ENCODE assay signal across 1 cellular context in the genomic region with DNA sequence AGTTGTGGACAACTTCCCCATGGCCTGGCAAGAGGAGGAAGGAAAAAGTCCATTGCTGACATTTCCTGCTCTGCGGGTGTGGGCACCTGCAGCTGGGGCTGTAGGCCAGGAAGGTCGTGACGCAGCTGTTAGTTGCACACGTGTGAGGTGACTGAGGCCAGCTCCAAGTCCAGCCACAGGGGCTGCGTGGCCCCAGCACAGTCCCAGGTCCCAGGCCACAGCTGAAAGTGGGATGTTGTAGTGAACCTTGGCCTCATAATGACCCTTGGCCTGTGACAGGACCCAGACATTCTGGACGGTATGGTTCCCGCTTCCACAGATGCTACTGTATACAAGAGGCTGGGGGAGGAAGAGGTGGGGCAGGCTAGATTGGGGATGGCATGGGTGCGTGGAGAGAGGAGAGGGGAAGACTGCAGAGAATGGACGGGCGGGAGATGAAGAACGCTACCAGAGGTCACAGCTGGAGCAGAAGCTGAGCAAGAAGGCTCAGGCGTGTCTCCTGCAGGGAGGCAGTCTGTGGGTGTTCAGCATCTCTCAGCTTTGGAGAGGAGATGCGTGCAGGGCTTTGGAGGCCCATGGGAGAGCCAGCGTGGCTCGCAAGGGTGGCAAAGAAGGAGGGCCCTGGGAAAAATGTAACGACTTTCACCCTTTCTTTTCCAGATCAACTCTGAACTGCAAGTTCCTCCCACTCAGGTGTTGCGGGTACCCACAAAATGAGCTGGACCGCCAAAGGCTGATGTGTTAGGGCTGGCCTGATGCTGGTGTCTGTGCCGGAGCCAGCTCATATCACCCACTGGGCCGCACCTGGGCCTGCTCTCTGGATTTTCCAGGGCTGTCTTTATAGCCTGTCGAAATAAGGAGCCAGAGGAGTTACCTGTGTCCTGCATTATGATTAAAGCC.
A peak's percentile ranks its signal among the peaks of the same experiment; 100 is the strongest.
TF ChIP-seq lines count a peak whose summit lies in the region.

No MANE protein-coding gene starts in this region.

TF ChIP-seq in HepG2, 621 proteins besides CTCF, POLR2A, EP300 and RAD21 (continued from another document and continues in another):
- TF ChIP-seq, protein P1, sequence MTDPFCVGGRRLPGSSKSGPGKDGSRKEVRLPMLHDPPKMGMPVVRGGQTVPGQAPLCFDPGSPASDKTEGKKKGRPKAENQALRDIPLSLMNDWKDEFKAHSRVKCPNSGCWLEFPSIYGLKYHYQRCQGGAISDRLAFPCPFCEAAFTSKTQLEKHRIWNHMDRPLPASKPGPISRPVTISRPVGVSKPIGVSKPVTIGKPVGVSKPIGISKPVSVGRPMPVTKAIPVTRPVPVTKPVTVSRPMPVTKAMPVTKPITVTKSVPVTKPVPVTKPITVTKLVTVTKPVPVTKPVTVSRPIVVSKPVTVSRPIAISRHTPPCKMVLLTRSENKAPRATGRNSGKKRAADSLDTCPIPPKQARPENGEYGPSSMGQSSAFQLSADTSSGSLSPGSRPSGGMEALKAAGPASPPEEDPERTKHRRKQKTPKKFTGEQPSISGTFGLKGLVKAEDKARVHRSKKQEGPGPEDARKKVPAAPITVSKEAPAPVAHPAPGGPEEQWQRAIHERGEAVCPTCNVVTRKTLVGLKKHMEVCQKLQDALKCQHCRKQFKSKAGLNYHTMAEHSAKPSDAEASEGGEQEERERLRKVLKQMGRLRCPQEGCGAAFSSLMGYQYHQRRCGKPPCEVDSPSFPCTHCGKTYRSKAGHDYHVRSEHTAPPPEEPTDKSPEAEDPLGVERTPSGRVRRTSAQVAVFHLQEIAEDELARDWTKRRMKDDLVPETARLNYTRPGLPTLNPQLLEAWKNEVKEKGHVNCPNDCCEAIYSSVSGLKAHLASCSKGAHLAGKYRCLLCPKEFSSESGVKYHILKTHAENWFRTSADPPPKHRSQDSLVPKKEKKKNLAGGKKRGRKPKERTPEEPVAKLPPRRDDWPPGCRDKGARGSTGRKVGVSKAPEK (CRISPR knock-in tag; IDR thresholded peaks at IDR 0.05; ENCODE audit: borderline replicate concordance): peak; percentile 78; the same call in 1 of the 2 replicates
- no peak; the same call in 1 of the 2 replicates for TF ChIP-seq POGZ (CRISPR knock-in tag; IDR thresholded peaks at IDR 0.05)
- no peak for TF ChIP-seq SOX6 (IDR thresholded peaks at IDR 0.05)
- TF ChIP-seq SOX6 (CRISPR knock-in tag; IDR thresholded peaks at IDR 0.05): peak; percentile 55; the same call in 1 of the 2 replicates
- no peak for TF ChIP-seq MYNN (CRISPR knock-in tag; IDR thresholded peaks at IDR 0.05; ENCODE audit: low read depth)
- TF ChIP-seq ZNF333 (CRISPR knock-in tag; IDR thresholded peaks at IDR 0.05; ENCODE audit: borderline replicate concordance): 0 out of 2 replicates have a peak, but pooled peaks have one; percentile 72
- TF ChIP-seq ZSCAN31 (CRISPR knock-in tag; IDR thresholded peaks at IDR 0.05; ENCODE audit: low read depth): no peak; the same call in 1 of the 2 replicates
- TF ChIP-seq ZNF446 (CRISPR knock-in tag; IDR thresholded peaks at IDR 0.05): no peak
- no peak for TF ChIP-seq ZFP1 (CRISPR knock-in tag; IDR thresholded peaks at IDR 0.05)
- no peak for TF ChIP-seq ZNF850 (CRISPR knock-in tag; conservative IDR thresholded peaks at IDR 0.05)
- peak; percentile 55; the same call in 1 of the 2 replicates for TF ChIP-seq HNRNPL (IDR thresholded peaks at IDR 0.05; ENCODE audit: low read depth, low read length)
- TF ChIP-seq HMGXB3 (CRISPR knock-in tag; IDR thresholded peaks at IDR 0.05; ENCODE audit: borderline replicate concordance): peak; percentile 23; the same call in 1 of the 2 replicates
- no peak for TF ChIP-seq ZHX2 (IDR thresholded peaks at IDR 0.05; ENCODE audit: low read depth)
- no peak for TF ChIP-seq ZHX2 (CRISPR knock-in tag; IDR thresholded peaks at IDR 0.05; ENCODE audit: borderline replicate concordance)
- TF ChIP-seq DNMT1 (CRISPR knock-in tag; IDR thresholded peaks at IDR 0.05): 0 out of 2 replicates have a peak, but pooled peaks have one; percentile 90
- TF ChIP-seq ZSCAN21 (CRISPR knock-in tag; IDR thresholded peaks at IDR 0.05; ENCODE audit: borderline replicate concordance): no peak
- no peak for TF ChIP-seq MAZ (IDR thresholded peaks at IDR 0.05; ENCODE audit: borderline replicate concordance, low read depth, low read length)
- TF ChIP-seq MAZ (CRISPR knock-in tag; IDR thresholded peaks at IDR 0.05; ENCODE audit: low read depth): peak; percentile 62; the same call in 1 of the 2 replicates
- peak; percentile 17; the same call in 1 of the 2 replicates for TF ChIP-seq FOXK1 (CRISPR knock-in tag; IDR thresholded peaks at IDR 0.05; ENCODE audit: borderline replicate concordance, low read depth)
- TF ChIP-seq ZBTB43 (CRISPR knock-in tag; conservative IDR thresholded peaks at IDR 0.05): no peak
- peak; percentile 81 for TF ChIP-seq ZNF441 (CRISPR knock-in tag; IDR thresholded peaks at IDR 0.05; ENCODE audit: borderline replicate concordance)
- no peak for TF ChIP-seq BORCS8-MEF2B (CRISPR knock-in tag; IDR thresholded peaks at IDR 0.05)
- TF ChIP-seq USF2 (IDR thresholded peaks at IDR 0.05; ENCODE audit: low read depth, low read length): peak; percentile 38; the same call in 1 of the 2 replicates
- TF ChIP-seq USF2 (CRISPR knock-in tag; IDR thresholded peaks at IDR 0.05; ENCODE audit: borderline replicate concordance): peak; percentile 61; the same call in 1 of the 2 replicates
- TF ChIP-seq, protein P2, sequence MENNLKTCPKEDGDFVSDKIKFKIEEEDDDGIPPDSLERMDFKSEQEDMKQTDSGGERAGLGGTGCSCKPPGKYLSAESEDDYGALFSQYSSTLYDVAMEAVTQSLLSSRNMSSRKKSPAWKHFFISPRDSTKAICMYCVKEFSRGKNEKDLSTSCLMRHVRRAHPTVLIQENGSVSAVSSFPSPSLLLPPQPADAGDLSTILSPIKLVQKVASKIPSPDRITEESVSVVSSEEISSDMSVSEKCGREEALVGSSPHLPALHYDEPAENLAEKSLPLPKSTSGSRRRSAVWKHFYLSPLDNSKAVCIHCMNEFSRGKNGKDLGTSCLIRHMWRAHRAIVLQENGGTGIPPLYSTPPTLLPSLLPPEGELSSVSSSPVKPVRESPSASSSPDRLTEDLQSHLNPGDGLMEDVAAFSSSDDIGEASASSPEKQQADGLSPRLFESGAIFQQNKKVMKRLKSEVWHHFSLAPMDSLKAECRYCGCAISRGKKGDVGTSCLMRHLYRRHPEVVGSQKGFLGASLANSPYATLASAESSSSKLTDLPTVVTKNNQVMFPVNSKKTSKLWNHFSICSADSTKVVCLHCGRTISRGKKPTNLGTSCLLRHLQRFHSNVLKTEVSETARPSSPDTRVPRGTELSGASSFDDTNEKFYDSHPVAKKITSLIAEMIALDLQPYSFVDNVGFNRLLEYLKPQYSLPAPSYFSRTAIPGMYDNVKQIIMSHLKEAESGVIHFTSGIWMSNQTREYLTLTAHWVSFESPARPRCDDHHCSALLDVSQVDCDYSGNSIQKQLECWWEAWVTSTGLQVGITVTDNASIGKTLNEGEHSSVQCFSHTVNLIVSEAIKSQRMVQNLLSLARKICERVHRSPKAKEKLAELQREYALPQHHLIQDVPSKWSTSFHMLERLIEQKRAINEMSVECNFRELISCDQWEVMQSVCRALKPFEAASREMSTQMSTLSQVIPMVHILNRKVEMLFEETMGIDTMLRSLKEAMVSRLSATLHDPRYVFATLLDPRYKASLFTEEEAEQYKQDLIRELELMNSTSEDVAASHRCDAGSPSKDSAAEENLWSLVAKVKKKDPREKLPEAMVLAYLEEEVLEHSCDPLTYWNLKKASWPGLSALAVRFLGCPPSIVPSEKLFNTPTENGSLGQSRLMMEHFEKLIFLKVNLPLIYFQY (CRISPR knock-in tag; IDR thresholded peaks at IDR 0.05; ENCODE audit: borderline replicate concordance): no peak
- TF ChIP-seq TEAD2 (CRISPR knock-in tag; IDR thresholded peaks at IDR 0.05): no peak
- TF ChIP-seq, protein P3, sequence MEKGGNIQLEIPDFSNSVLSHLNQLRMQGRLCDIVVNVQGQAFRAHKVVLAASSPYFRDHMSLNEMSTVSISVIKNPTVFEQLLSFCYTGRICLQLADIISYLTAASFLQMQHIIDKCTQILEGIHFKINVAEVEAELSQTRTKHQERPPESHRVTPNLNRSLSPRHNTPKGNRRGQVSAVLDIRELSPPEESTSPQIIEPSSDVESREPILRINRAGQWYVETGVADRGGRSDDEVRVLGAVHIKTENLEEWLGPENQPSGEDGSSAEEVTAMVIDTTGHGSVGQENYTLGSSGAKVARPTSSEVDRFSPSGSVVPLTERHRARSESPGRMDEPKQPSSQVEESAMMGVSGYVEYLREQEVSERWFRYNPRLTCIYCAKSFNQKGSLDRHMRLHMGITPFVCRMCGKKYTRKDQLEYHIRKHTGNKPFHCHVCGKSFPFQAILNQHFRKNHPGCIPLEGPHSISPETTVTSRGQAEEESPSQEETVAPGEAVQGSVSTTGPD (CRISPR knock-in tag; IDR thresholded peaks at IDR 0.05): no peak
- no peak for TF ChIP-seq ZNF451 (CRISPR knock-in tag; IDR thresholded peaks at IDR 0.05)
